ENCODE assay signal across 19 cellular contexts in the genomic region with DNA sequence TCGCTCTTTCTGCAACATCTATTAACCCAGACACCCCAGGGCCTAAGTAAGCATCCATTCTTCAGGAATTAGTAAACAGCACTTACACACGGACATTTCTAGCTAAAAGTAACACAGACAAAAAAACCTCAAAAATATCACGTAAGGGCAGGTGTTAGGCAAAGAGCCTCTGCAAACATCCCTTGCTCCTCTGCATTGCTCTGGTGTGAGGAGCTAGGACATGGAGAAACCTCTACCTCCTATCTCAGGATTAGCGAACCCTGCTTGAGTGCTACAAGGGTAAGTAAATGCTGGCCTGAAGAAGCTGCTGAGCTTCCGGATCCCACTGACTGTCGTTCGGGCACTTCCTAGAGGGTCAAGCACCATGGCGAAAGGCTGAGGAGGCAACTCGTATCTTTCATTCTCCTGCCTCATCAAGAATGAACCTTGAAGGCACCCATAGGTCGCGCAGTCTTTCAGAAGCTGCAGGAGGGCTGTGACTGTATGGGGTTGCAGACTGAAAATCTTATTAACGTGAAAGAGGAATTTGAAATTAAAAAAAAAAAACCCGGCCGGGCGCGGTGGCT. TPM values are rescaled to one million over a fixed set of nuclear protein-coding genes. Genes with fewer than 3 reads are reported as not detected.
DNase-seq lines count a peak whose midpoint lies in the region; ATAC-seq, FAIRE-seq and TF ChIP-seq lines count a peak whose summit lies in the region.
"Had no signal": no experiment of that assay in that cellular context is flagged by ENCODE, and none has a peak within 500 bp of the region (broad histone marks: within the 10 kb centered on the region; RNA-seq: fewer than 3 reads in every experiment).

No MANE protein-coding gene starts in this region.

- no peaks in the 10 kb centered on the region for H3K36me3 Mint-ChIP-seq in MCF 10A (ENCODE audit: insufficient read depth, unreplicated experiment)
- H3K36me3 Mint-ChIP-seq in chondrocyte (ENCODE audit: low read depth): no peaks in the 10 kb centered on the region
- H3K36me3 Mint-ChIP-seq in natural killer cell treated with Interleukin-12 subunit alpha and Interleukin-12 subunit beta and Interleukin-15 and Interleukin-18, amount 100 ng/mL, for 72 hours: no peaks in the 10 kb centered on the region

- H3K4me1 Mint-ChIP-seq in MCF 10A (ENCODE audit: insufficient read depth, unreplicated experiment) (no peaks in the 10 kb centered on the region), chondrocyte (ENCODE audit: low read depth) (peaks cover 16% of the 10 kb centered on the region)
- H3K4me1 Mint-ChIP-seq in natural killer cell treated with Interleukin-12 subunit alpha and Interleukin-12 subunit beta and Interleukin-15 and Interleukin-18, amount 100 ng/mL, for 72 hours (ENCODE audit: low read depth in 2 of 2): peaks cover 24 to 41% of the 10 kb centered on the region in 2 donors

- ATAC-seq in natural killer cell treated with Interleukin-12 subunit alpha and Interleukin-12 subunit beta and Interleukin-15 and Interleukin-18, amount 100 ng/mL, for 72 hours: no peak
- ATAC-seq: esophagus mucosa, Panc1 had no signal

- no peaks in the 10 kb centered on the region for H3K9me3 ChIP-seq in breast epithelium
- no peaks in the 10 kb centered on the region for H3K9me3 ChIP-seq in uterus
- H3K9me3 ChIP-seq in small intestine (ENCODE audit: control insufficient read depth, low read depth): no peaks in the 10 kb centered on the region
- H3K9me3 ChIP-seq: transverse colon had no signal

- H3K27ac ChIP-seq in breast epithelium (no peak overlapping the region), uterus (peak overlapping the region; percentile 48 to 67), small intestine (ENCODE audit: low read depth in 1 of 2, low read length in 1 of 2) (no peak overlapping the region)

- TF ChIP-seq POLR2A in breast epithelium (IDR thresholded peaks at IDR 0.05) (no peak), uterus (IDR thresholded peaks at IDR 0.05) (no peak)

- TF ChIP-seq CTCF in breast epithelium (IDR thresholded peaks at IDR 0.05) (no peak), MCF 10A (IDR thresholded peaks at IDR 0.05; ENCODE audit: unreplicated experiment) (no peak), chondrocyte (IDR thresholded peaks at IDR 0.05) (no peak), uterus (IDR thresholded peaks at IDR 0.05) (no peak)

- H3K4me3 Mint-ChIP-seq in MCF 10A (ENCODE audit: unreplicated experiment) (no peak overlapping the region), chondrocyte (ENCODE audit: unreplicated experiment) (peak overlapping the region; percentile 44)
- peak overlapping the region; percentile 90 for H3K4me3 Mint-ChIP-seq in natural killer cell treated with Interleukin-12 subunit alpha and Interleukin-12 subunit beta and Interleukin-15 and Interleukin-18, amount 100 ng/mL, for 72 hours

- CTCF ChIA-PET in MCF 10A (lab: Yijun Ruan, JAX): interaction anchor here (0.9 to 1.2 kb wide), 2 partner anchors 360 to 912 kb away, joined by 3 to 5 read pairs; no protein-coding TSS in a partner anchor

- POLR2A ChIA-PET in MCF 10A (lab: Yijun Ruan, JAX): no interaction called here

- intact Hi-C loops in breast epithelium (cut with DNase I; ENCODE audit: low total_unique reads): loop anchor here (10.0 kb wide), 1 partner anchor 1741 kb away; no protein-coding TSS in a partner anchor
- intact Hi-C loops in MCF 10A (cut with micrococcal nuclease): no loop called here
- intact Hi-C loops in uterus (cut with DNase I; ENCODE audit: low total_unique reads): loop anchor here (10.0 kb wide), 1 partner anchor 361 kb away; no protein-coding TSS in a partner anchor

- DNase-seq in breast epithelium (ENCODE audit: low spot score in 2 of 2) (no peak), MCF 10A (ENCODE audit: unreplicated experiment) (no peak), chondrocyte (ENCODE audit: low spot score) (no peak), uterus (peak in 1 of 2 donors; percentile 22), dedifferentiated amniotic fluid mesenchymal stem cell (ENCODE audit: extremely low spot score) (no peak), small intestine (no peak), NCI-H2196 treated with DMSO at 0.1 percent for 48 hours (lab: John Stamatoyannopoulos, UW; ENCODE audit: unreplicated experiment) (no peak)
- no peak for DNase-seq in natural killer cell treated with Interleukin-12 subunit alpha and Interleukin-12 subunit beta and Interleukin-15 and Interleukin-18, amount 100 ng/mL, for 72 hours (ENCODE audit: low spot score)
- DNase-seq: activated T-cell treated with anti-CD3 and anti-CD28 coated beads, Interleukin-2, amount 50 U/mL, for 72 hours; amniotic stem cell; Karpas-422; NCI-H187 treated with DMSO at 0.1 percent for 48 hours; transverse colon had no signal

- H3K4me3 ChIP-seq in breast epithelium (peak overlapping the region; percentile 14 to 48 (median 20)), uterus (peak overlapping the region; percentile 38 to 87), small intestine (ENCODE audit: low read depth in 1 of 2, low read length in 2 of 2) (no peak overlapping the region)

- H3K27me3 Mint-ChIP-seq in MCF 10A (ENCODE audit: insufficient read depth, unreplicated experiment) (peaks cover 73% of the 10 kb centered on the region), chondrocyte (ENCODE audit: low read depth) (peaks cover 43% of the 10 kb centered on the region)
- peaks cover 8 to 31% of the 10 kb centered on the region in 2 donors for H3K27me3 Mint-ChIP-seq in natural killer cell treated with Interleukin-12 subunit alpha and Interleukin-12 subunit beta and Interleukin-15 and Interleukin-18, amount 100 ng/mL, for 72 hours

- H3K27ac Mint-ChIP-seq in MCF 10A (ENCODE audit: low read depth, unreplicated experiment) (no peak overlapping the region), chondrocyte (ENCODE audit: unreplicated experiment) (no peak overlapping the region)
- H3K27ac Mint-ChIP-seq in natural killer cell treated with Interleukin-12 subunit alpha and Interleukin-12 subunit beta and Interleukin-15 and Interleukin-18, amount 100 ng/mL, for 72 hours: peak overlapping the region; percentile 31 to 66
- H3K27ac Mint-ChIP-seq: activated CD4-positive, alpha-beta T cell treated with anti-CD3 and anti-CD28 coated beads for 36 hours; activated T-cell treated with anti-CD3 and anti-CD28 coated beads, Interleukin-2, amount 50 U/mL, for 72 hours had no signal

- no peak for FAIRE-seq in small intestine (lab: Jason Lieb, UNC)
- FAIRE-seq: GM19239, keratinocyte had no signal

- BruUV-seq in MCF 10A (replicated peaks; lab: Mats Ljungman, UMichigan): no TSS peak

- H3K27me3 ChIP-seq in breast epithelium: no peaks in the 10 kb centered on the region
- H3K27me3 ChIP-seq in uterus: no peaks in the 10 kb centered on the region
- H3K27me3 ChIP-seq in small intestine (ENCODE audit: control insufficient read depth in 2 of 2, insufficient read depth in 2 of 2, low read length in 2 of 2): peaks cover 3 to 8% of the 10 kb centered on the region in 2 donors

- WGBS in small intestine, 3 donors: 73 to 78% (median 78%) methylated on average over 16 of the region's 16 CpGs

- H3K9me3 Mint-ChIP-seq in MCF 10A (ENCODE audit: unreplicated experiment): no peaks in the 10 kb centered on the region
- no peaks in the 10 kb centered on the region for H3K9me3 Mint-ChIP-seq in chondrocyte (ENCODE audit: low read depth)
- H3K9me3 Mint-ChIP-seq in natural killer cell treated with Interleukin-12 subunit alpha and Interleukin-12 subunit beta and Interleukin-15 and Interleukin-18, amount 100 ng/mL, for 72 hours: no peaks in the 10 kb centered on the region
- H3K9me3 Mint-ChIP-seq: activated T-cell treated with anti-CD3 and anti-CD28 coated beads, Interleukin-2, amount 50 U/mL, for 72 hours had no signal

- H3K4me1 ChIP-seq in breast epithelium (no peaks in the 10 kb centered on the region), uterus (peaks cover 0 to 6% of the 10 kb centered on the region in 2 donors), small intestine (ENCODE audit: control insufficient read depth in 2 of 2, insufficient read depth in 1 of 2, low read depth in 1 of 2, low read length in 1 of 2) (no peaks in the 10 kb centered on the region)

- no peaks in the 10 kb centered on the region for H3K36me3 ChIP-seq in breast epithelium
- no peaks in the 10 kb centered on the region for H3K36me3 ChIP-seq in uterus
- H3K36me3 ChIP-seq in small intestine (ENCODE audit: control insufficient read depth in 2 of 2, insufficient read depth in 2 of 2, low read length in 2 of 2): no peaks in the 10 kb centered on the region
- H3K36me3 ChIP-seq: transverse colon had no signal

RNA-seq across cellular contexts. Expression of a gene that starts 2.1 kb away (rescaled TPM):
- total RNA-seq in breast epithelium: 100 to 1,000 TPM in 1 of 3 donors, 10 to 100 TPM in 2; 43.3 to 193 (median 52.1) TPM
- total RNA-seq in MCF 10A (2022): not detected in 2 replicates
- 2.0 to 7.9 TPM (median 2.5 TPM) in 3 replicates for total RNA-seq in chondrocyte
- total RNA-seq in natural killer cell treated with Interleukin-12 subunit alpha and Interleukin-12 subunit beta and Interleukin-15 and Interleukin-18, amount 100 ng/mL, for 72 hours: 100 to 1,000 TPM in 1 of 2 donors, 10 to 100 TPM in 1; 62.9 to 158 TPM
- 100 to 1,000 TPM in 3 of 4 donors, 10 to 100 TPM in 1; 51.1 to 217 (median 119) TPM for total RNA-seq in uterus
- 1 to 10 TPM in 1 of 3 donors, not detected in 2; 2.4 TPM for polyA plus RNA-seq in small intestine
- total RNA-seq: activated CD4-positive, alpha-beta T cell treated with anti-CD3 and anti-CD28 coated beads for 36 hours had no signal
- polyA plus RNA-seq: AG04450 had no signal

RNA-seq across cellular contexts. Expression of a gene that starts 35.3 kb away (rescaled TPM):
- total RNA-seq in breast epithelium (100 to 1,000 TPM in 1 of 3 donors, 10 to 100 TPM in 2; 90.9 to 149 (median 92.4) TPM), MCF 10A (2022) (134 and 164 TPM in 2 replicates), chondrocyte (60.6 to 110 TPM (median 60.7 TPM) in 3 replicates), uterus (100 to 1,000 TPM in 2 of 4 donors, 10 to 100 TPM in 2; 29.5 to 178 (median 122) TPM)
- total RNA-seq in natural killer cell treated with Interleukin-12 subunit alpha and Interleukin-12 subunit beta and Interleukin-15 and Interleukin-18, amount 100 ng/mL, for 72 hours: 100 to 1,000 TPM in 1 of 2 donors, 10 to 100 TPM in 1; 96.0 to 116 TPM
- polyA plus RNA-seq in small intestine: 10 to 100 TPM; 20.4 to 37.3 (median 21.9) TPM

Comparison
In these comparisons a context has a peak if more than half of its experiments do, and no peak if none do; other contexts are left out.
1. H3K27ac ChIP-seq: peak in uterus (2 of 2); none in breast epithelium (0 of 2) and small intestine (0 of 2).
2. H3K4me3 ChIP-seq: peak in breast epithelium (3 of 3) and uterus (2 of 2); none in small intestine (0 of 2).
3. H3K27ac Mint-ChIP-seq: peak in natural killer cell treated with Interleukin-12 subunit alpha and Interleukin-12 subunit beta and Interleukin-15 and Interleukin-18, amount 100 ng/mL, for 72 hours (2 of 2); none in MCF 10A (single experiment) and chondrocyte (single experiment).